ENCODE assay signal across 29 cellular contexts in the genomic region with DNA sequence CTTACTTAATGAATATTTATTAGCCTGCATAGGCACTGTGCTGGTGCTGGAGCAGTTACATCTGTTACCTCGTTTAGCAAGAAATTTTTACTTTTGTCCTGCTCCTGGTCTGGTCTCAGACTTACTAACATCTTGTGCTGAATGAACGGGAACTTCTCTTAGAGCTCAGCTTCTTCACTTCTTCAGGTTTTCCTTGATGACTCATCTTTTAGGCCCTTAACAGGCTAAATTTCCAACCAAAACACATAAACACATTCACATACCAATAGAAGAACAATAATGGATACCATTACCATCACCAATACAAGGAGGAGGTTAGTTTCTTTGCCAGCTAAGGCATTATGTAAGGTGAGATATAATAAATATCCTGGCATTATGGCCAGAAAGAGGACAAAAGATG.
DNase-seq lines count a peak whose midpoint lies in the region; ATAC-seq and TF ChIP-seq lines count a peak whose summit lies in the region.
"Had no signal": no experiment of that assay in that cellular context is flagged by ENCODE, and none has a peak within 500 bp of the region (broad histone marks: within the 10 kb centered on the region; RNA-seq: fewer than 3 reads in every experiment).

No MANE protein-coding gene starts in this region.

- H4K20me1 ChIP-seq in IMR-90 (ENCODE audit: insufficient read depth, low read length) (no peaks in the 10 kb centered on the region), PC-9 (ENCODE audit: insufficient read depth) (no peaks in the 10 kb centered on the region)
- H4K20me1 ChIP-seq: BLaER1 had no signal

- no peaks in the 10 kb centered on the region for H3K36me3 ChIP-seq in IMR-90 (ENCODE audit: control insufficient read depth, insufficient read depth, low read length)
- no peaks in the 10 kb centered on the region for H3K36me3 ChIP-seq in mesendoderm (ENCODE audit: control insufficient read depth, insufficient read depth, low read length)
- H3K36me3 ChIP-seq in PC-9 (ENCODE audit: low read depth), result no peaks in the 10 kb centered on the region
- H3K36me3 ChIP-seq in spleen, result no peaks in the 10 kb centered on the region
- H3K36me3 ChIP-seq: BLaER1, left lung, thyroid gland, vagina had no signal

- H4K5ac ChIP-seq in IMR-90 (ENCODE audit: low read depth, low read length) (no peak overlapping the region), mesendoderm (ENCODE audit: low read length) (no peak overlapping the region)

- H2AFZ ChIP-seq in IMR-90 (replicated peaks; ENCODE audit: low read length, poor library complexity) (peak overlapping the region; percentile 16), PC-9 (no peak overlapping the region; the same call in 1 of the 2 replicates)
- H2AFZ ChIP-seq: GM23338, parathyroid adenoma had no signal

- peak; percentile 7 for DNase-seq in AG04450 (ENCODE audit: low read depth, low spot score)
- peak; percentile 51 for DNase-seq in IMR-90
- peak; percentile 41 for DNase-seq in choroid plexus epithelial cell (ENCODE audit: low read depth)
- peak; percentile 30 for DNase-seq in mesendoderm
- DNase-seq in PC-9, result no peak
- DNase-seq in spleen, result no peak
- DNase-seq in activated CD4-positive, alpha-beta memory T cell treated with anti-CD3 and anti-CD28 coated beads, Interleukin-2, amount 10 ng/mL, durations not matched to agents 7 days and 5 days, result no peak
- DNase-seq in NCI-H1417 (lab: John Stamatoyannopoulos, UW), result no peak
- DNase-seq: ACHN; activated CD4-positive, alpha-beta T cell treated with anti-CD3 and anti-CD28 coated beads for 1 hour; activated CD8-positive, alpha-beta T cell treated with anti-CD3 and anti-CD28 coated beads, Interleukin-2, amount 10 ng/mL, durations not matched to agents 7 days and 5 days; activated naive CD4-positive, alpha-beta T cell treated with anti-CD3 and anti-CD28 coated beads, Interleukin-2, amount 50 U/mL, for 16 hours; amniotic stem cell; left lung; NCI-H1436 treated with DMSO at 0.1 percent for 48 hours; NCI-H226; NCI-H69; PC-3; Right ventricle myocardium superior; stimulated activated CD4-positive, alpha-beta T cell treated with anti-CD3 and anti-CD28 coated beads, Interleukin-2, amount 100 ng/mL, for 48 hours; thyroid gland had no signal

- TF ChIP-seq CTCF in AG04450 (IDR thresholded peaks at IDR 0.05; ENCODE audit: low read depth, low read length) (no peak), IMR-90 (conservative IDR thresholded peaks at IDR 0.05; ENCODE audit: low read depth, low read length) (no peak), choroid plexus epithelial cell (conservative IDR thresholded peaks at IDR 0.05; ENCODE audit: low read depth, low read length) (no peak), PC-9 (conservative IDR thresholded peaks at IDR 0.05) (no peak), spleen (IDR thresholded peaks at IDR 0.05 in 8 of 11, conservative IDR thresholded peaks at IDR 0.05 in 3 of 11) (no peak)

- H3K79me2 ChIP-seq in mesendoderm (ENCODE audit: control insufficient read depth, insufficient read depth, low read length), result no peaks in the 10 kb centered on the region
- no peaks in the 10 kb centered on the region for H3K79me2 ChIP-seq in PC-9 (ENCODE audit: low read depth)
- H3K79me2 ChIP-seq: parathyroid adenoma had no signal

- no peak overlapping the region for H3K4me3 ChIP-seq in AG04450 (ENCODE audit: low read depth, low read length)
- H3K4me3 ChIP-seq in IMR-90 (ENCODE audit: insufficient read depth, low read depth, low read length), result no peak overlapping the region
- H3K4me3 ChIP-seq in choroid plexus epithelial cell (ENCODE audit: low read depth, low read length), result no peak overlapping the region
- no peak overlapping the region for H3K4me3 ChIP-seq in mesendoderm (ENCODE audit: low read length)
- H3K4me3 ChIP-seq in PC-9, result no peak overlapping the region
- H3K4me3 ChIP-seq in spleen, result no peak overlapping the region
- H3K4me3 ChIP-seq: BLaER1, GM23338, left lung, thyroid gland, vagina had no signal

- H3K4me3 Mint-ChIP-seq in activated CD4-positive, alpha-beta memory T cell treated with anti-CD3 and anti-CD28 coated beads, Interleukin-2, amount 10 ng/mL, durations not matched to agents 7 days and 5 days, result no peak overlapping the region
- H3K4me3 Mint-ChIP-seq: activated CD8-positive, alpha-beta T cell treated with anti-CD3 and anti-CD28 coated beads, Interleukin-2, amount 10 ng/mL, durations not matched to agents 7 days and 5 days; GM23338; memory B cell had no signal

- H2BK120ac ChIP-seq in IMR-90 (ENCODE audit: low read depth, low read length), result no peak overlapping the region
- no peak overlapping the region for H2BK120ac ChIP-seq in mesendoderm (ENCODE audit: low read depth, low read length)

- H3K4ac ChIP-seq in IMR-90 (ENCODE audit: low read depth, low read length), result no peak overlapping the region
- H3K4ac ChIP-seq in mesendoderm (ENCODE audit: low read depth, low read length), result no peak overlapping the region

- no peaks in the 10 kb centered on the region for H3K36me3 Mint-ChIP-seq in activated CD4-positive, alpha-beta memory T cell treated with anti-CD3 and anti-CD28 coated beads, Interleukin-2, amount 10 ng/mL, durations not matched to agents 7 days and 5 days (ENCODE audit: low read depth)
- H3K36me3 Mint-ChIP-seq: memory B cell had no signal

- H3K9ac ChIP-seq in IMR-90 (ENCODE audit: low read depth, low read length), result no peak overlapping the region
- H3K9ac ChIP-seq in mesendoderm (ENCODE audit: low read length), result no peak overlapping the region
- H3K9ac ChIP-seq: BLaER1, KMS-11, parathyroid adenoma had no signal

- H2BK5ac ChIP-seq in IMR-90 (ENCODE audit: low read depth, low read length, poor library complexity, severe bottlenecking), result no peak overlapping the region
- no peak overlapping the region for H2BK5ac ChIP-seq in mesendoderm (ENCODE audit: low read length)

- H3K79me1 ChIP-seq in IMR-90 (ENCODE audit: low read depth in 1 of 2, low read length in 2 of 2) (no peaks in the 10 kb centered on the region), mesendoderm (ENCODE audit: low read length) (no peaks in the 10 kb centered on the region)

- H3K9me3 Mint-ChIP-seq in activated CD4-positive, alpha-beta memory T cell treated with anti-CD3 and anti-CD28 coated beads, Interleukin-2, amount 10 ng/mL, durations not matched to agents 7 days and 5 days, result no peaks in the 10 kb centered on the region
- H3K9me3 Mint-ChIP-seq: activated T-helper 2 cell treated with anti-CD3 and anti-CD28 coated beads, Interferon-gamma antibody, Interleukin-2, Interleukin-4, amounts not matched to agents 10 μg/mL and 5 μg/mL and 100 μg/mL, durations not matched to agents 14 hours and 24 hours and 36 hours; GM23338; memory B cell had no signal

- H3K4me2 ChIP-seq in IMR-90 (ENCODE audit: low read depth, low read length) (no peak overlapping the region), mesendoderm (ENCODE audit: low read length) (no peak overlapping the region), PC-9 (no peak overlapping the region)
- H3K4me2 ChIP-seq: BLaER1, GM23338, KMS-11 had no signal

- no peak overlapping the region for H2BK20ac ChIP-seq in IMR-90 (ENCODE audit: low read depth, low read length)

- POLR2A ChIA-PET in AG04450 (lab: Yijun Ruan, JAX), result no interaction called here
- POLR2A ChIA-PET in IMR-90 (lab: Charles Lee; ENCODE audit: unreplicated experiment), result no interaction called here
- POLR2A ChIA-PET in PC-9 (lab: Charles Lee; ENCODE audit: unreplicated experiment), result no interaction called here
- POLR2A ChIA-PET in activated CD4-positive, alpha-beta memory T cell treated with anti-CD3 and anti-CD28 coated beads, Interleukin-2, amount 10 ng/mL, durations not matched to agents 7 days and 5 days (lab: Charles Lee), result no interaction called here

- no peaks in the 10 kb centered on the region for H3F3A ChIP-seq in PC-9 (ENCODE audit: insufficient read depth, low read depth)

- no peak overlapping the region for H2AK9ac ChIP-seq in IMR-90 (replicated peaks; ENCODE audit: low read depth, low read length, poor library complexity)

- H3K23ac ChIP-seq in IMR-90 (ENCODE audit: low read depth, low read length), result no peak overlapping the region
- H3K23ac ChIP-seq in mesendoderm (ENCODE audit: low read length), result no peak overlapping the region

- intact Hi-C loops in IMR-90 (cut with micrococcal nuclease) (no loop called here), PC-9 (cut with micrococcal nuclease; ENCODE audit: unreplicated experiment) (no loop called here), spleen (cut with DNase I; ENCODE audit: low total_unique reads) (no loop called here)

- TF ChIP-seq POLR2A in IMR-90 (IDR thresholded peaks at IDR 0.05; ENCODE audit: low read depth, low read length) (no peak), spleen (IDR thresholded peaks at IDR 0.05) (no peak)

- peaks cover 13% of the 10 kb centered on the region for H3K27me3 Mint-ChIP-seq in activated CD4-positive, alpha-beta memory T cell treated with anti-CD3 and anti-CD28 coated beads, Interleukin-2, amount 10 ng/mL, durations not matched to agents 7 days and 5 days

- H4K8ac ChIP-seq in IMR-90 (ENCODE audit: low read depth in 2 of 2, low read length in 2 of 2) (no peak overlapping the region), mesendoderm (ENCODE audit: low read depth, low read length) (no peak overlapping the region)

- H3K9me3 ChIP-seq in AG04450 (ENCODE audit: control insufficient read depth, insufficient read depth, low read length) (no peaks in the 10 kb centered on the region), IMR-90 (ENCODE audit: control insufficient read depth, insufficient read depth, low read length) (no peaks in the 10 kb centered on the region), PC-9 (ENCODE audit: insufficient read depth, low read depth) (no peaks in the 10 kb centered on the region), spleen (no peaks in the 10 kb centered on the region)
- H3K9me3 ChIP-seq: BLaER1, left lung, thyroid gland, vagina had no signal

- BruUV-seq in IMR-90 (replicated peaks; lab: Mats Ljungman, UMichigan), result no TSS peak
- no TSS peak for BruUV-seq in PC-9 (replicated peaks; lab: Mats Ljungman, UMichigan)

- H3K14ac ChIP-seq in IMR-90 (replicated peaks; ENCODE audit: low read depth, low read length), result no peak overlapping the region; the same call in 1 of the 2 replicates

- H3K27ac Mint-ChIP-seq in activated CD4-positive, alpha-beta memory T cell treated with anti-CD3 and anti-CD28 coated beads, Interleukin-2, amount 10 ng/mL, durations not matched to agents 7 days and 5 days, result no peak overlapping the region
- H3K27ac Mint-ChIP-seq: activated CD8-positive, alpha-beta T cell treated with anti-CD3 and anti-CD28 coated beads, Interleukin-2, amount 10 ng/mL, durations not matched to agents 7 days and 5 days; activated T-helper 2 cell treated with anti-CD3 and anti-CD28 coated beads, Interferon-gamma antibody, Interleukin-2, Interleukin-4, amounts not matched to agents 10 μg/mL and 5 μg/mL and 100 μg/mL, durations not matched to agents 14 hours and 24 hours and 36 hours; GM23338; memory B cell had no signal

- H2AK5ac ChIP-seq in IMR-90 (ENCODE audit: low read depth, low read length) (no peak overlapping the region), mesendoderm (ENCODE audit: low read length) (no peak overlapping the region)

- dilution Hi-C loops in IMR-90 (cut with HindIII; ENCODE audit: low sequenced_read_pairs, unreplicated experiment), result no loop called here

- no peak overlapping the region for H3K18ac ChIP-seq in IMR-90 (ENCODE audit: low read depth, low read length)
- H3K18ac ChIP-seq in mesendoderm (ENCODE audit: low read length), result no peak overlapping the region

- no peaks in the 10 kb centered on the region for H3K9me2 ChIP-seq in PC-9 (ENCODE audit: insufficient read depth)

- H3K27ac ChIP-seq in AG04450 (ENCODE audit: low read depth, low read length), result no peak overlapping the region
- H3K27ac ChIP-seq in IMR-90 (ENCODE audit: insufficient read depth, low read length), result no peak overlapping the region
- no peak overlapping the region for H3K27ac ChIP-seq in mesendoderm (ENCODE audit: low read depth, low read length)
- no peak overlapping the region for H3K27ac ChIP-seq in PC-9
- no peak overlapping the region for H3K27ac ChIP-seq in spleen
- H3K27ac ChIP-seq: BLaER1, HL-60, KMS-11, left lung, parathyroid adenoma, thyroid gland, vagina had no signal

- H3K27me3 ChIP-seq in AG04450 (ENCODE audit: control insufficient read depth, insufficient read depth, low read length) (no peaks in the 10 kb centered on the region), IMR-90 (ENCODE audit: control insufficient read depth, insufficient read depth, low read length) (no peaks in the 10 kb centered on the region), mesendoderm (ENCODE audit: insufficient read depth, low read length, poor library complexity) (no peaks in the 10 kb centered on the region), PC-9 (ENCODE audit: insufficient read depth, low read depth) (no peaks in the 10 kb centered on the region), spleen (replicated peaks in 1 of 7) (no peaks in the 10 kb centered on the region)
- H3K27me3 ChIP-seq: BLaER1, left lung, thyroid gland, vagina had no signal

- H3K4me1 ChIP-seq in IMR-90 (ENCODE audit: control insufficient read depth, insufficient read depth, low read length), result peaks cover 7% of the 10 kb centered on the region
- no peaks in the 10 kb centered on the region for H3K4me1 ChIP-seq in mesendoderm (ENCODE audit: control insufficient read depth, low read depth, low read length)
- no peaks in the 10 kb centered on the region for H3K4me1 ChIP-seq in PC-9 (replicated peaks; ENCODE audit: insufficient read depth)
- no peaks in the 10 kb centered on the region for H3K4me1 ChIP-seq in spleen
- H3K4me1 ChIP-seq: BLaER1, left lung, parathyroid adenoma, thyroid gland, vagina had no signal

- no peaks in the 10 kb centered on the region for H3K9me1 ChIP-seq in IMR-90 (ENCODE audit: insufficient read depth, low read length)

- no CpG with 5 or more reads among the region's 2 CpGs for WGBS in IMR-90 (ENCODE audit: extremely low coverage in 2 of 2, insufficient read length in 1 of 2), 2 experiments
- no CpG with 5 or more reads among the region's 2 CpGs for WGBS in mesendoderm (ENCODE audit: extremely low coverage, insufficient coverage, low lambda C conversion rate)
- 70 to 77% (median 71%) methylated on average over 2 of the region's 2 CpGs for WGBS in spleen, 5 donors

- no peak for TF ChIP-seq RAD21 in IMR-90 (IDR thresholded peaks at IDR 0.05; ENCODE audit: low read length)

- 0 out of 3 replicates have a peak overlapping the region, but pooled peaks have one; percentile 54 for H2BK15ac ChIP-seq in IMR-90 (ENCODE audit: low read depth, low read length)
- no peak overlapping the region for H2BK15ac ChIP-seq in mesendoderm (replicated peaks; ENCODE audit: low read depth)

- in situ Hi-C loops in IMR-90 (cut with MboI; ENCODE audit: low sequenced_read_pairs), result no loop called here

- no peaks in the 10 kb centered on the region for H3K4me1 Mint-ChIP-seq in activated CD4-positive, alpha-beta memory T cell treated with anti-CD3 and anti-CD28 coated beads, Interleukin-2, amount 10 ng/mL, durations not matched to agents 7 days and 5 days
- H3K4me1 Mint-ChIP-seq: memory B cell had no signal

- no peak overlapping the region for H3K56ac ChIP-seq in IMR-90 (ENCODE audit: extremely low read depth, insufficient read depth, low read length)
- H3K56ac ChIP-seq in mesendoderm (ENCODE audit: low read length), result no peak overlapping the region

- CTCF ChIA-PET in AG04450 (lab: Charles Lee), result no interaction called here
- CTCF ChIA-PET in IMR-90 (lab: Yijun Ruan, JAX), result interaction anchor here (1.1 kb wide), 1 partner anchor 14 kb away, joined by 4 read pairs; no protein-coding TSS in a partner anchor
- CTCF ChIA-PET in PC-9 (lab: Charles Lee), result no interaction called here
- CTCF ChIA-PET in activated CD4-positive, alpha-beta memory T cell treated with anti-CD3 and anti-CD28 coated beads, Interleukin-2, amount 10 ng/mL, durations not matched to agents 7 days and 5 days (lab: Charles Lee), result no interaction called here

- no peak overlapping the region for H4K91ac ChIP-seq in IMR-90 (ENCODE audit: insufficient read depth, low read depth, low read length)

- peak; percentile 31 for ATAC-seq in IMR-90 (ENCODE audit: low read depth)
- ATAC-seq: activated CD8-positive, alpha-beta T cell treated with anti-CD3 and anti-CD28 coated beads, Interleukin-2, amount 10 ng/mL, durations not matched to agents 7 days and 5 days; GM23338; left lung; PC-3 had no signal

Comparison
In these comparisons a context has a peak if more than half of its experiments do, and no peak if none do; other contexts are left out.
1. DNase-seq: peak in AG04450 (single experiment), IMR-90 (single experiment), choroid plexus epithelial cell (single experiment) and mesendoderm (single experiment); none in PC-9 (0 of 2), spleen (single experiment), activated CD4-positive, alpha-beta memory T cell treated with anti-CD3 and anti-CD28 coated beads, Interleukin-2, amount 10 ng/mL, durations not matched to agents 7 days and 5 days (single experiment) and NCI-H1417 (0 of 3).